Comparison of ENCODE assay signal across 17 cellular contexts in the genomic region with DNA sequence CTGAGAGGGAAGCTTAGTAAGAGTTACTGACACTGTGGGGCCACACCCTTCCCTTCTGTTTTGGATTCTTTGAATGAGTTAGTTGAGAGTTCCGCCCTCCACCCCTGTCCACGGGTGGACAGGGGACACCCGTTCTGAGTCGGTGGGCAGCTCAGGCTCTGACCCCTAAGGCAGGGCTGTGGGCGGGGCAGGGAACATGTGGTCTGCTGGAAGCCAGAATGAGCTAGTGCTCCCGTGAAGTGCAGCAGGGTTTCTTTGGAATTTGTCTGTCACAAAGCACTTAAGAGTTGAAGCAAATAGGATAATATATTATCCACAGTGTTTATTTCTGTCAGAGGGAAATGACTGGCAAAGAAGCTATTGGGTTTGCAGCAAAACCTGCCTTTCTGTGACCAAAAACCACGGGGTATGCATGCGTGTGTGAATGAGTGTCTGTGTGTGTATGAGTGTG.
DNase-seq lines count a peak whose midpoint lies in the region; ATAC-seq and TF ChIP-seq lines count a peak whose summit lies in the region.
"Had no signal": no experiment of that assay in that cellular context is flagged by ENCODE, and none has a peak within 500 bp of the region (broad histone marks: within the 10 kb centered on the region; RNA-seq: fewer than 3 reads in every experiment).

No MANE protein-coding gene starts in this region.

- H3K9me3 Mint-ChIP-seq in activated T-helper 2 cell treated with anti-CD3 and anti-CD28 coated beads, Interferon-gamma antibody, Interleukin-2, Interleukin-4, amounts not matched to agents 10 μg/mL and 5 μg/mL and 100 μg/mL, durations not matched to agents 14 hours and 24 hours and 36 hours, result peaks cover 5% of the 10 kb centered on the region

- peak overlapping the region; percentile 53; the same call in 1 of the 2 replicates for H2BK20ac ChIP-seq in IMR-90 (ENCODE audit: low read depth, low read length)

- BruUV-seq in IMR-90 (replicated peaks; lab: Mats Ljungman, UMichigan), result no TSS peak

- CTCF ChIA-PET in IMR-90 (lab: Yijun Ruan, JAX), result interaction anchor here (0.6 kb wide), 1 partner anchor 10 kb away, joined by 6 read pairs; no protein-coding TSS in a partner anchor

- H2AK9ac ChIP-seq in IMR-90 (replicated peaks; ENCODE audit: low read depth, low read length, poor library complexity), result no peak overlapping the region

- H4K91ac ChIP-seq in IMR-90 (ENCODE audit: insufficient read depth, low read depth, low read length), result peak overlapping the region; percentile 75

- POLR2A ChIA-PET in IMR-90 (lab: Charles Lee; ENCODE audit: unreplicated experiment), result no interaction called here

- H3K56ac ChIP-seq in IMR-90 (ENCODE audit: extremely low read depth, insufficient read depth, low read length), result no peak overlapping the region

- H2BK15ac ChIP-seq in IMR-90 (ENCODE audit: low read depth, low read length), result peak overlapping the region; percentile 25; the same call in 1 of the 3 replicates

- peaks cover 21% of the 10 kb centered on the region for H3K9me1 ChIP-seq in IMR-90 (ENCODE audit: insufficient read depth, low read length)

- H3K4me3 ChIP-seq in IMR-90 (ENCODE audit: insufficient read depth, low read depth, low read length), result no peak overlapping the region
- no peak overlapping the region for H3K4me3 ChIP-seq in skin epidermis
- no peak overlapping the region for H3K4me3 ChIP-seq in dorsolateral prefrontal cortex
- H3K4me3 ChIP-seq: tibial artery had no signal

- peaks cover 33% of the 10 kb centered on the region for H3K4me1 ChIP-seq in IMR-90 (ENCODE audit: control insufficient read depth, insufficient read depth, low read length)

- H2AFZ ChIP-seq in IMR-90 (replicated peaks; ENCODE audit: low read length, poor library complexity), result no peak overlapping the region

- intact Hi-C loops in IMR-90 (cut with micrococcal nuclease), result loop anchor here (5.0 kb wide), 2 partner anchors 53 to 218 kb away; no protein-coding TSS in a partner anchor
- intact Hi-C loops in activated T-helper 2 cell treated with anti-CD3 and anti-CD28 coated beads, Interferon-gamma antibody, Interleukin-2, Interleukin-4, amounts not matched to agents 10 μg/mL and 5 μg/mL and 100 μg/mL, durations not matched to agents 14 hours and 24 hours and 36 hours (cut with micrococcal nuclease), result no loop called here
- intact Hi-C loops in left ventricle myocardium superior (cut with micrococcal nuclease), result no loop called here
- intact Hi-C loops in dorsolateral prefrontal cortex (cut with DNase I), result no loop called here

- H4K5ac ChIP-seq in IMR-90 (ENCODE audit: low read depth, low read length), result peak overlapping the region; percentile 67

- H3K4me3 Mint-ChIP-seq in activated T-helper 2 cell treated with anti-CD3 and anti-CD28 coated beads, Interferon-gamma antibody, Interleukin-2, Interleukin-4, amounts not matched to agents 10 μg/mL and 5 μg/mL and 100 μg/mL, durations not matched to agents 14 hours and 24 hours and 36 hours (ENCODE audit: low read depth), result no peak overlapping the region

- H3K9ac ChIP-seq in IMR-90 (ENCODE audit: low read depth, low read length), result no peak overlapping the region

- TF ChIP-seq CTCF in IMR-90 (conservative IDR thresholded peaks at IDR 0.05; ENCODE audit: low read depth, low read length) (no peak), dorsolateral prefrontal cortex (IDR thresholded peaks at IDR 0.05 in 54 of 56, conservative IDR thresholded peaks at IDR 0.05 in 2 of 56; ENCODE audit: low read depth in 1 of 56, partially characterized antibody in 56 of 56) (no peak)

- H3K27ac ChIP-seq in IMR-90 (ENCODE audit: insufficient read depth, low read length), result peak overlapping the region; percentile 82; the same call in 1 of the 2 replicates
- H3K27ac ChIP-seq in skin epidermis, result peak overlapping the region in 11 of 21 experiments; percentile 1 to 51 (median 36)
- no peak overlapping the region for H3K27ac ChIP-seq in dorsolateral prefrontal cortex
- H3K27ac ChIP-seq: C4-2B had no signal

- peaks cover 20% of the 10 kb centered on the region; the same call in 1 of the 2 replicates for H3K36me3 ChIP-seq in IMR-90 (ENCODE audit: control insufficient read depth, insufficient read depth, low read length)

- H3K4me1 Mint-ChIP-seq in activated T-helper 2 cell treated with anti-CD3 and anti-CD28 coated beads, Interferon-gamma antibody, Interleukin-2, Interleukin-4, amounts not matched to agents 10 μg/mL and 5 μg/mL and 100 μg/mL, durations not matched to agents 14 hours and 24 hours and 36 hours (ENCODE audit: low read depth), result peaks cover 47% of the 10 kb centered on the region

- peak overlapping the region; percentile 13 for H3K27ac Mint-ChIP-seq in activated T-helper 2 cell treated with anti-CD3 and anti-CD28 coated beads, Interferon-gamma antibody, Interleukin-2, Interleukin-4, amounts not matched to agents 10 μg/mL and 5 μg/mL and 100 μg/mL, durations not matched to agents 14 hours and 24 hours and 36 hours

- H3K4ac ChIP-seq in IMR-90 (ENCODE audit: low read depth, low read length), result peak overlapping the region; percentile 40

- H4K8ac ChIP-seq in IMR-90 (ENCODE audit: low read depth in 2 of 2, low read length in 2 of 2), result peak overlapping the region in 1 of 2 experiments; percentile 29; a peak in 2 of 4 replicates

- no peaks in the 10 kb centered on the region; the same call in 1 of the 2 replicates for H3K9me3 ChIP-seq in IMR-90 (ENCODE audit: control insufficient read depth, insufficient read depth, low read length)
- H3K9me3 ChIP-seq: tibial artery had no signal

- peak overlapping the region; percentile 18 for H3K14ac ChIP-seq in IMR-90 (replicated peaks; ENCODE audit: low read depth, low read length)

- DNase-seq in IMR-90, result peak; percentile 24
- no peak for DNase-seq in activated T-helper 2 cell treated with anti-CD3 and anti-CD28 coated beads, Interferon-gamma antibody, Interleukin-2, Interleukin-4, amounts not matched to agents 10 μg/mL and 5 μg/mL and 100 μg/mL, durations not matched to agents 14 hours and 24 hours and 36 hours (ENCODE audit: low spot score)
- DNase-seq in left ventricle myocardium superior, result peak; percentile 73
- no peak for DNase-seq in dorsolateral prefrontal cortex
- no peak for DNase-seq in kidney glomerular epithelial cell (lab: John Stamatoyannopoulos, UW)
- no peak for DNase-seq in cerebellar nuclear complex (lab: John Stamatoyannopoulos, UW)
- DNase-seq in COLO829 (ENCODE audit: low spot score), result no peak
- DNase-seq: activated CD4-positive, alpha-beta T cell treated with anti-CD3 and anti-CD28 coated beads, Interleukin-2, amount 50 U/mL, for 48 hours; DMS79 treated with DMSO at 0.1 percent for 48 hours; foreskin melanocyte; NCI-H187 treated with DMSO at 0.1 percent for 48 hours; NCI-H526 treated with DMSO at 0.1 percent for 48 hours; posterior cingulate gyrus; RPMI8226 had no signal

- in situ Hi-C loops in IMR-90 (cut with MboI; ENCODE audit: low sequenced_read_pairs), result no loop called here

- H3K79me1 ChIP-seq in IMR-90 (ENCODE audit: low read depth in 1 of 2, low read length in 2 of 2), result peaks cover 0 to 19% of the 10 kb centered on the region in 2 experiments; a peak in 1 of 4 replicates

- TF ChIP-seq RAD21 in IMR-90 (IDR thresholded peaks at IDR 0.05; ENCODE audit: low read length), result no peak

- ATAC-seq in IMR-90 (ENCODE audit: low read depth) (no peak), left ventricle myocardium superior (peak; percentile 35)

- H4K20me1 ChIP-seq in IMR-90 (ENCODE audit: insufficient read depth, low read length), result no peaks in the 10 kb centered on the region

- 28% methylated on average over 4 of the region's 8 CpGs; no CpG with 5 or more reads in 1 of the 2 experiments for WGBS in IMR-90 (ENCODE audit: extremely low coverage in 2 of 2, insufficient read length in 1 of 2), 2 experiments

- dilution Hi-C loops in IMR-90 (cut with HindIII; ENCODE audit: low sequenced_read_pairs, unreplicated experiment), result no loop called here

- H2AK5ac ChIP-seq in IMR-90 (ENCODE audit: low read depth, low read length), result peak overlapping the region; percentile 83

- peaks cover 93% of the 10 kb centered on the region for H3K36me3 Mint-ChIP-seq in activated T-helper 2 cell treated with anti-CD3 and anti-CD28 coated beads, Interferon-gamma antibody, Interleukin-2, Interleukin-4, amounts not matched to agents 10 μg/mL and 5 μg/mL and 100 μg/mL, durations not matched to agents 14 hours and 24 hours and 36 hours (ENCODE audit: low read depth)

- H2BK120ac ChIP-seq in IMR-90 (ENCODE audit: low read depth, low read length), result peak overlapping the region; percentile 68

- no peaks in the 10 kb centered on the region for H3K27me3 ChIP-seq in IMR-90 (ENCODE audit: control insufficient read depth, insufficient read depth, low read length)
- no peaks in the 10 kb centered on the region for H3K27me3 ChIP-seq in dorsolateral prefrontal cortex
- H3K27me3 ChIP-seq: tibial artery had no signal

- no peaks in the 10 kb centered on the region for H3K27me3 Mint-ChIP-seq in activated T-helper 2 cell treated with anti-CD3 and anti-CD28 coated beads, Interferon-gamma antibody, Interleukin-2, Interleukin-4, amounts not matched to agents 10 μg/mL and 5 μg/mL and 100 μg/mL, durations not matched to agents 14 hours and 24 hours and 36 hours (ENCODE audit: low read depth)

- peak overlapping the region; percentile 15; the same call in 1 of the 2 replicates for H3K23ac ChIP-seq in IMR-90 (ENCODE audit: low read depth, low read length)

- no peak overlapping the region for H3K4me2 ChIP-seq in IMR-90 (ENCODE audit: low read depth, low read length)

- peak overlapping the region; percentile 78 for H3K18ac ChIP-seq in IMR-90 (ENCODE audit: low read depth, low read length)

- no peak for TF ChIP-seq POLR2A in IMR-90 (IDR thresholded peaks at IDR 0.05; ENCODE audit: low read depth, low read length)

- H2BK5ac ChIP-seq in IMR-90 (ENCODE audit: low read depth, low read length, poor library complexity, severe bottlenecking), result peak overlapping the region; percentile 38

TF ChIP-seq in IMR-90, 13 proteins besides CTCF, POLR2A, EP300 and RAD21 (continues in another document):
- TF ChIP-seq MAZ (IDR thresholded peaks at IDR 0.05; ENCODE audit: borderline replicate concordance, low read depth, low read length), result no peak
- TF ChIP-seq, protein P1, sequence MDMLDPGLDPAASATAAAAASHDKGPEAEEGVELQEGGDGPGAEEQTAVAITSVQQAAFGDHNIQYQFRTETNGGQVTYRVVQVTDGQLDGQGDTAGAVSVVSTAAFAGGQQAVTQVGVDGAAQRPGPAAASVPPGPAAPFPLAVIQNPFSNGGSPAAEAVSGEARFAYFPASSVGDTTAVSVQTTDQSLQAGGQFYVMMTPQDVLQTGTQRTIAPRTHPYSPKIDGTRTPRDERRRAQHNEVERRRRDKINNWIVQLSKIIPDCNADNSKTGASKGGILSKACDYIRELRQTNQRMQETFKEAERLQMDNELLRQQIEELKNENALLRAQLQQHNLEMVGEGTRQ (IDR thresholded peaks at IDR 0.05; ENCODE audit: low read depth, low read length), result no peak
- TF ChIP-seq FOS (IDR thresholded peaks at IDR 0.05; ENCODE audit: low read depth, low read length), result no peak
- no peak for TF ChIP-seq SMC3 (IDR thresholded peaks at IDR 0.05; ENCODE audit: low read depth, low read length)
- no peak for TF ChIP-seq NFE2L2 (IDR thresholded peaks at IDR 0.05; ENCODE audit: low read depth, low read length)
- no peak for TF ChIP-seq MAFK (IDR thresholded peaks at IDR 0.05; ENCODE audit: low read depth, low read length)
- no peak for TF ChIP-seq BHLHE40 (IDR thresholded peaks at IDR 0.05; ENCODE audit: low read depth, low read length)

Comparison
In these comparisons a context has a peak if more than half of its experiments do, and no peak if none do; other contexts are left out.
1. DNase-seq: peak in IMR-90 (single experiment) and left ventricle myocardium superior (single experiment); none in activated T-helper 2 cell treated with anti-CD3 and anti-CD28 coated beads, Interferon-gamma antibody, Interleukin-2, Interleukin-4, amounts not matched to agents 10 μg/mL and 5 μg/mL and 100 μg/mL, durations not matched to agents 14 hours and 24 hours and 36 hours (single experiment), dorsolateral prefrontal cortex (0 of 10), kidney glomerular epithelial cell (single experiment), cerebellar nuclear complex (0 of 2) and COLO829 (single experiment).
2. H3K27ac ChIP-seq: peak in IMR-90 (single experiment) and skin epidermis (11 of 21); none in dorsolateral prefrontal cortex (0 of 59).